In the genomic region with DNA sequence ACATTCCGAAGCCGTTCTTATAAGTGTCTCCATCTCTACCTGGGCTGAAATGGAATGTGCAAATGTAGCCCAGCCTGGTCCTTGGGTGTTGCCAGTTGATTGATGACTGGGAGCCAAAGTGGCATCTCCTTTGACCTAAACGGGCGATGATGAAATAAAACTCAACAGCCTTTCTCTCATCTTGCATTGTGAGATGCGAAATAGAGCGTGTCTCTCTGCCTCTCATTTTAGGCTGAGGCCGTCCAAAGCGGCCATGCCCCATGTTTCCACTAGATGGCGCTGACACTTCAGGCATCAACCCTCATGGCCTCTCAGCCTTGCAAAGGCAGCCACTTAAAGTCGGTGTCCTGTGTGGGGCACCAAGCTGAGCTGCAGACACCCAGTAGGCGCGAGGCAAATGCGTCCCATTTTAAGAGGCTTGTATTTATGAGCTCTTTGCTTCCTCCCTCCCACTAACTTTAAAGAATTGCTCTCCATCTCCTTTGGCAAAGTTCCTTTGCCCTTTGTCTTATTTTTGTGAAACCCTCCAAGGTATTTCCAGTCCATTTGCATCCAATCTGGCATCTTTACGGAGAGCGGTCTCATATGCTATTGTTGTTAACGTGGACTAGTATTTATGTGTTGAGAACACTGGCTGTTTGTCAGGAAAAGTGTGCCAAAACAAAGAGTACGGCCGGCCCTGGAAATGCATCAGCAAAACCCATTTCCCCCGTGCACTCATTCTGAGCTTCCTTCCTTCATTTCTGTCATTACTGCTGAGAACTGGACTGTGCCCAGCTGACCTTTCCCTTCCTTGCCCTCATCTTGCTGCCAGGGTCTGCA, we compare ENCODE assay signal across 1 cellular context.
A peak's percentile ranks its signal among the peaks of the same experiment; 100 is the strongest.
TF ChIP-seq lines count a peak whose summit lies in the region.

No MANE protein-coding gene starts in this region.

TF ChIP-seq in endothelial cell of umbilical vein, 7 proteins besides CTCF, POLR2A, EP300 and RAD21:
- TF ChIP-seq, protein P1, sequence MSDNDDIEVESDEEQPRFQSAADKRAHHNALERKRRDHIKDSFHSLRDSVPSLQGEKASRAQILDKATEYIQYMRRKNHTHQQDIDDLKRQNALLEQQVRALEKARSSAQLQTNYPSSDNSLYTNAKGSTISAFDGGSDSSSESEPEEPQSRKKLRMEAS (IDR thresholded peaks at IDR 0.05; ENCODE audit: insufficient read depth, insufficient read length) = peak; percentile 43
- TF ChIP-seq GATA2 (IDR thresholded peaks at IDR 0.05; ENCODE audit: insufficient read depth, insufficient read length, low read depth, low read length) (peak; percentile 13), MYC (IDR thresholded peaks at IDR 0.05; ENCODE audit: low read depth, low read length) (peak; percentile 30), FOS (IDR thresholded peaks at IDR 0.05; ENCODE audit: borderline replicate concordance, insufficient read depth, low read length) (peak; percentile 77), EZH2 (IDR thresholded peaks at IDR 0.05; ENCODE audit: borderline replicate concordance, low read depth, low read length, severe bottlenecking) (no peak), POLR2AphosphoS5 (IDR thresholded peaks at IDR 0.05; ENCODE audit: insufficient read depth, low read depth, low read length) (peak; percentile 88), JUN (IDR thresholded peaks at IDR 0.05; ENCODE audit: borderline replicate concordance, insufficient read depth, insufficient read length, low read depth) (peak; percentile 81)
